ENCODE assay signal across 1 cellular context in the genomic region with DNA sequence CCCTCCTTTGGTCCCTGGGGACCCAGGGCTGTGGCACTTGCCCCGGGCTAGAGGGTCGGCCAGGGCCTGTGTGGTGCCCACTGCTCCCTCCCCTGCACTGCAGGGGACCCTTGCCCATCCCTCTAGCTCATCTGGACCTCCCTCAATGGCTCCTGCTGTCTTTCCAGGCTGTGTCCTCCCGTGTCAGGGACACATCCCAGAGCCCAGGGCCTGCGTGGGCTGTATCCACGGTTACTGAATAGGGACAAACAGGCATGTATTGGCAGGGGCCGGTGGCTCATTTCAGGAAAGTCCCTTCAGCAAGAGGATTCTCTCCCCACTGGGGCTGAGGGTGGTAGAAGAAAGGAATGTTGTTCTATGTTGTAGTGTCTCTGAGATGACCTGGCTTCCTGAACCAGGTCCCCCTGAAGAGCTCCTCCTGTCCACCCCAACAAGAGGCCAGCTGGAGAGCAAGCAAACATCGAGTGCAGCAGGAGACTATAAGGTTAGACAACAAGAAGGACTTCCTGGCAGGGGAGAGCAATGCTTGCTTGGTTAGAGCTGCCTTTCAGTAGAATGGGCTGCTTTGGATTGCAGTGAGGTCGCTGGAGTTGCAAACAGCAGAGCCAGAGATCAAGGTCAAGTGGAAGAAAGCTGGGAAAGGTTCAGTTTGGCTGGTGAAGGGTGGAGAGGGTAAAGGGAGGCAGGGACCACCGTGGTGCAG.
TF ChIP-seq lines count a peak whose summit lies in the region.

No MANE protein-coding gene starts in this region.

TF ChIP-seq in WTC11, 78 proteins besides CTCF, POLR2A, EP300 and RAD21 (continued from another document):
- TF ChIP-seq, protein P1, sequence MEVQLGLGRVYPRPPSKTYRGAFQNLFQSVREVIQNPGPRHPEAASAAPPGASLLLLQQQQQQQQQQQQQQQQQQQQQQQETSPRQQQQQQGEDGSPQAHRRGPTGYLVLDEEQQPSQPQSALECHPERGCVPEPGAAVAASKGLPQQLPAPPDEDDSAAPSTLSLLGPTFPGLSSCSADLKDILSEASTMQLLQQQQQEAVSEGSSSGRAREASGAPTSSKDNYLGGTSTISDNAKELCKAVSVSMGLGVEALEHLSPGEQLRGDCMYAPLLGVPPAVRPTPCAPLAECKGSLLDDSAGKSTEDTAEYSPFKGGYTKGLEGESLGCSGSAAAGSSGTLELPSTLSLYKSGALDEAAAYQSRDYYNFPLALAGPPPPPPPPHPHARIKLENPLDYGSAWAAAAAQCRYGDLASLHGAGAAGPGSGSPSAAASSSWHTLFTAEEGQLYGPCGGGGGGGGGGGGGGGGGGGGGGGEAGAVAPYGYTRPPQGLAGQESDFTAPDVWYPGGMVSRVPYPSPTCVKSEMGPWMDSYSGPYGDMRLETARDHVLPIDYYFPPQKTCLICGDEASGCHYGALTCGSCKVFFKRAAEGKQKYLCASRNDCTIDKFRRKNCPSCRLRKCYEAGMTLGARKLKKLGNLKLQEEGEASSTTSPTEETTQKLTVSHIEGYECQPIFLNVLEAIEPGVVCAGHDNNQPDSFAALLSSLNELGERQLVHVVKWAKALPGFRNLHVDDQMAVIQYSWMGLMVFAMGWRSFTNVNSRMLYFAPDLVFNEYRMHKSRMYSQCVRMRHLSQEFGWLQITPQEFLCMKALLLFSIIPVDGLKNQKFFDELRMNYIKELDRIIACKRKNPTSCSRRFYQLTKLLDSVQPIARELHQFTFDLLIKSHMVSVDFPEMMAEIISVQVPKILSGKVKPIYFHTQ (CRISPR knock-in tag; IDR thresholded peaks at IDR 0.05), result no peak
TF ChIP-seq in WTC11: peak in this region for 2.
